In genomic region chr17:8894673-8895578, GRCh38 we compare ENCODE assay signal across 8 cellular contexts. TPM values are rescaled to one million over a fixed set of nuclear protein-coding genes. Genes with fewer than 3 reads are reported as not detected.
A peak's percentile ranks its signal among the peaks of the same experiment; 100 is the strongest.
DNase-seq lines count a peak whose midpoint lies in the region; ATAC-seq and TF ChIP-seq lines count a peak whose summit lies in the region.

No MANE protein-coding gene starts in this region.

- H3K4me1 Mint-ChIP-seq in HFFc6 (ENCODE audit: low read depth), result 0 out of 2 replicates have a peak, but pooled peaks cover 6% of the 10 kb centered on the region
- H3K4me1 Mint-ChIP-seq in naive thymus-derived CD4-positive, alpha-beta T cell, result peaks cover 44 to 71% (median 62%) of the 10 kb centered on the region in 7 donors

- no peaks in the 10 kb centered on the region for H3K9me3 Mint-ChIP-seq in HFFc6
- H3K9me3 Mint-ChIP-seq in naive thymus-derived CD4-positive, alpha-beta T cell, result peaks cover 0 to 5% (median 0%) of the 10 kb centered on the region in 11 donors

- peak overlapping the region; percentile 58 for H3K4me3 Mint-ChIP-seq in HFFc6
- peak overlapping the region in 6 of 10 donors; percentile 1 to 69 (median 42) for H3K4me3 Mint-ChIP-seq in naive thymus-derived CD4-positive, alpha-beta T cell

- H3K27me3 ChIP-seq in naive thymus-derived CD4-positive, alpha-beta T cell (ENCODE audit: control insufficient read depth in 2 of 2, insufficient read depth in 2 of 2, low read length in 2 of 2), result no peaks in the 10 kb centered on the region
- H3K27me3 ChIP-seq in vagina, result no peaks in the 10 kb centered on the region

- H3K27ac ChIP-seq in naive thymus-derived CD4-positive, alpha-beta T cell (ENCODE audit: low read depth, low read length), result peak overlapping the region; percentile 12
- H3K27ac ChIP-seq in vagina, result no peak overlapping the region

- POLR2A ChIA-PET in naive thymus-derived CD4-positive, alpha-beta T cell (lab: Charles Lee), result interaction anchor here (0.7 to 1.5 kb wide), 5 partner anchors 11 to 71 kb away, joined by 3 to 6 read pairs (median 4); partner anchors contain the start of gene PIK3R5

- peaks cover 50% of the 10 kb centered on the region in 2 donors for H3K4me1 ChIP-seq in naive thymus-derived CD4-positive, alpha-beta T cell (ENCODE audit: control insufficient read depth in 2 of 2, insufficient read depth in 2 of 2, low read length in 2 of 2)
- no peaks in the 10 kb centered on the region for H3K4me1 ChIP-seq in vagina

- CTCF ChIA-PET in naive thymus-derived CD4-positive, alpha-beta T cell (lab: Charles Lee), result interaction anchor here (0.7 to 3.7 kb wide), 12 partner anchors 8 to 149 kb away, joined by 3 to 13 read pairs (median 4); no protein-coding TSS in a partner anchor

- H3K36me3 ChIP-seq in naive thymus-derived CD4-positive, alpha-beta T cell (ENCODE audit: control insufficient read depth in 2 of 3, insufficient read depth in 3 of 3, low read length in 3 of 3), result peaks cover 10 to 47% (median 23%) of the 10 kb centered on the region in 3 experiments
- no peaks in the 10 kb centered on the region for H3K36me3 ChIP-seq in vagina

- intact Hi-C loops in naive thymus-derived CD4-positive, alpha-beta T cell (cut with micrococcal nuclease), result loop anchor here (5.0 to 10.0 kb wide), 5 partner anchors 38 to 458 kb away; partner anchors contain the start of genes MFSD6L (in 1 of the 2), MYH10 (in 1 of the 2) and NDEL1 (in 1 of the 2)
- intact Hi-C loops in vagina (cut with DNase I), result no loop called here

- no peaks in the 10 kb centered on the region for H3K9me3 ChIP-seq in naive thymus-derived CD4-positive, alpha-beta T cell (ENCODE audit: control insufficient read depth in 2 of 3, low read length in 3 of 3)
- no peaks in the 10 kb centered on the region for H3K9me3 ChIP-seq in vagina

- ATAC-seq in naive thymus-derived CD4-positive, alpha-beta T cell, result peak; percentile 33
- ATAC-seq in HG02970 (IDR thresholded peaks at IDR 0.05; ENCODE audit: low FRiP score, unreplicated experiment), result no peak

- H3K27me3 Mint-ChIP-seq in HFFc6 (ENCODE audit: insufficient read depth), result peaks cover 3% of the 10 kb centered on the region
- H3K27me3 Mint-ChIP-seq in naive thymus-derived CD4-positive, alpha-beta T cell, result no peaks in the 10 kb centered on the region

- peak; percentile 83 for TF ChIP-seq CTCF in HFFc6 (IDR thresholded peaks at IDR 0.05)
- TF ChIP-seq CTCF in vagina (IDR thresholded peaks at IDR 0.05), result peak; percentile 32 to 61 (median 45)

- H3K36me3 Mint-ChIP-seq in HFFc6 (ENCODE audit: low read depth), result no peaks in the 10 kb centered on the region
- H3K36me3 Mint-ChIP-seq in naive thymus-derived CD4-positive, alpha-beta T cell, result peaks cover 15 to 52% (median 43%) of the 10 kb centered on the region in 5 donors

- H3K4me3 ChIP-seq in naive thymus-derived CD4-positive, alpha-beta T cell (ENCODE audit: low read length), result no peak overlapping the region
- peak overlapping the region; percentile 18 to 19 for H3K4me3 ChIP-seq in vagina

- TF ChIP-seq POLR2A in vagina (IDR thresholded peaks at IDR 0.05), result no peak

- no peak overlapping the region for H3K27ac Mint-ChIP-seq in HFFc6
- H3K27ac Mint-ChIP-seq in naive thymus-derived CD4-positive, alpha-beta T cell, result peak overlapping the region; percentile 16 to 96 (median 70)

- DNase-seq in D341Med (ENCODE audit: low spot score), result peak; percentile 46
- peak; percentile 57 for DNase-seq in HFFc6
- DNase-seq in NOMO-1 treated with DMSO at 0.1 percent for 48 hours (lab: John Stamatoyannopoulos, UW; ENCODE audit: unreplicated experiment), result peak; percentile 59
- peak; percentile 55 for DNase-seq in activated T-cell treated with anti-CD3 and anti-CD28 coated beads, Interleukin-2, amount 50 U/mL, for 1 hour
- peak; percentile 48 for DNase-seq in fibroblast of peridontal ligament (ENCODE audit: extremely low read depth)
- DNase-seq in naive thymus-derived CD4-positive, alpha-beta T cell, result peak in 6 of 9 donors; percentile 31 to 55 (median 47)
- no peak for DNase-seq in vagina (ENCODE audit: extremely low spot score in 2 of 2)

RNA-seq across cellular contexts. Expression of gene PIK3R6, which starts 27.5 kb away (rescaled TPM):
- total RNA-seq in HFFc6 (2021; fragmentation: NEBNext Ultra II Directional; extraction: Animal tissue kit (Norgen Biotek cat#: 25700)), result not detected
- 10 to 100 TPM in 1 of 5 experiments, 1 to 10 TPM in 2, under 1 TPM in 2; 0.40 to 11.3 (median 1.1) TPM for total RNA-seq in naive thymus-derived CD4-positive, alpha-beta T cell
- polyA plus RNA-seq in naive thymus-derived CD4-positive, alpha-beta T cell, result under 1 TPM; 0.06 to 0.37 TPM
- total RNA-seq in vagina, result 3.2 TPM

Comparison
In these comparisons a context has a peak if more than half of its experiments do, and no peak if none do; other contexts are left out.
1. DNase-seq: peak in D341Med (single experiment), HFFc6 (single experiment), NOMO-1 treated with DMSO at 0.1 percent for 48 hours (single experiment), activated T-cell treated with anti-CD3 and anti-CD28 coated beads, Interleukin-2, amount 50 U/mL, for 1 hour (single experiment), fibroblast of peridontal ligament (single experiment) and naive thymus-derived CD4-positive, alpha-beta T cell (6 of 9); none in vagina (0 of 2).